Comparison of ENCODE assay signal across 25 cellular contexts in the genomic region with DNA sequence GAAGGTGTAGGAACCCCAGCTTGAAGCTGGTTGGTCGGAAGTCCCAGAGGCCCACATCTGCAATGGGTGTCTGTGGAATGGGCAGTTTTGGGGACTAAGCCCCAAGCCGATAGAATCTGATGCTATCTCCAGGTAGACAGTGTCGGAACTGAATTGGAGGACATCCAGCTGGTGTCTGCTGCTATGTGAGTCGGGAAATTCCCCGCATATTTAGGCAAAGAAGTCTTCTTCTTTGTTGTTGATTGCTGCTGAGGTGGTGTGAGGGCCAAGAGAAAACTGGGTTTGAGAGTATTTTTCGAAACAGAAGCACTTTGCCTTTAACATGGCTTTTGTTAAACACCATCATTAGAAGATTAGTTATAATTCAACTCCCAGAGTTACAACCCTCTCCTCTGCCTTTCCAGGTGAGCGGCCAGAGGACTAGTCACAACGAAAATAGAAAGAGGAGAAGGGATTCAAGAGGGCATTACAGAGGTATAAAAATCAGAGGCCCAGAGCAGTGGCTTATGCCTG.
"Had no signal": no experiment of that assay in that cellular context is flagged by ENCODE, and none has a peak within 500 bp of the region (broad histone marks: within the 10 kb centered on the region; RNA-seq: fewer than 3 reads in every experiment).

No MANE protein-coding gene starts in this region.

- H3K9me3 ChIP-seq: mucosa of descending colon, thyroid gland had no signal

- H3K27me3 Mint-ChIP-seq: activated CD4-positive, alpha-beta T cell treated with anti-CD3 and anti-CD28 coated beads, Interleukin-2, amount 10 ng/mL, durations not matched to agents 7 days and 5 days; activated CD8-positive, alpha-beta memory T cell treated with anti-CD3 and anti-CD28 coated beads, Interleukin-2, amount 10 ng/mL, durations not matched to agents 7 days and 5 days; activated CD8-positive, alpha-beta T cell treated with anti-CD3 and anti-CD28 coated beads for 36 hours; activated naive CD4-positive, alpha-beta T cell treated with anti-CD3 and anti-CD28 coated beads, Interleukin-2, amount 10 ng/mL, durations not matched to agents 7 days and 5 days; dendritic cell treated with granulocyte-macrophage colony-stimulating factor and Interleukin-4, amounts not matched to agents 40 ng/mL and 50 ng/mL, for 4 days; progenitor cell of endocrine pancreas had no signal

- H3K4me1 Mint-ChIP-seq: activated CD4-positive, alpha-beta T cell treated with anti-CD3 and anti-CD28 coated beads, Interleukin-2, amount 10 ng/mL, durations not matched to agents 7 days and 5 days; activated naive CD4-positive, alpha-beta T cell treated with anti-CD3 and anti-CD28 coated beads, Interleukin-2, amount 10 ng/mL, durations not matched to agents 7 days and 5 days; brain had no signal

- H3K36me3 ChIP-seq: neural progenitor cell, thyroid gland had no signal

- H2AFZ ChIP-seq: hepatocyte, neural progenitor cell had no signal

- ATAC-seq: activated CD4-positive, CD25-positive, alpha-beta regulatory T cell treated with anti-CD3 and anti-CD28 coated beads, Interleukin-2, amount 50 U/mL, for 24 hours; activated CD8-positive, alpha-beta memory T cell treated with anti-CD3 and anti-CD28 coated beads, Interleukin-2, amount 10 ng/mL, durations not matched to agents 7 days and 5 days; activated CD8-positive, alpha-beta T cell treated with anti-CD3 and anti-CD28 coated beads for 36 hours; foreskin keratinocyte; left cardiac atrium; mucosa of descending colon; stimulated activated naive CD8-positive, alpha-beta T cell treated with anti-CD3 and anti-CD28 coated beads, Interleukin-15, Interleukin-2, amounts not matched to agents 100 U/mL and 50 U/mL, for 24 hours had no signal

- H3K36me3 Mint-ChIP-seq: neural progenitor cell had no signal

- H3K4me3 ChIP-seq: hepatocyte, mucosa of descending colon, neural progenitor cell, spleen, thyroid gland had no signal

- H3K27me3 ChIP-seq: foreskin keratinocyte, hepatocyte, neural progenitor cell, spleen, thyroid gland had no signal

- H3K27ac Mint-ChIP-seq: activated CD4-positive, alpha-beta T cell treated with anti-CD3 and anti-CD28 coated beads, Interleukin-2, amount 10 ng/mL, durations not matched to agents 7 days and 5 days; activated CD8-positive, alpha-beta memory T cell treated with anti-CD3 and anti-CD28 coated beads, Interleukin-2, amount 10 ng/mL, durations not matched to agents 7 days and 5 days; activated CD8-positive, alpha-beta T cell treated with anti-CD3 and anti-CD28 coated beads for 36 hours; activated naive CD4-positive, alpha-beta T cell treated with anti-CD3 and anti-CD28 coated beads, Interleukin-2, amount 10 ng/mL, durations not matched to agents 7 days and 5 days; brain; dendritic cell treated with granulocyte-macrophage colony-stimulating factor and Interleukin-4, amounts not matched to agents 40 ng/mL and 50 ng/mL, for 4 days; neural progenitor cell; progenitor cell of endocrine pancreas; T-helper 2 cell treated with Interferon-gamma antibody and Interleukin-4, amounts not matched to agents 5 μg/mL and 100 μg/mL, for 36 hours had no signal

- H3K27ac ChIP-seq: foreskin keratinocyte, hepatocyte, neural progenitor cell, spleen, thyroid gland, VCaP had no signal

- DNase-seq: activated CD4-positive, alpha-beta T cell treated with anti-CD3 and anti-CD28 coated beads, Interleukin-2, amount 10 ng/mL, durations not matched to agents 7 days and 5 days; activated CD8-positive, alpha-beta memory T cell treated with anti-CD3 and anti-CD28 coated beads, Interleukin-2, amount 10 ng/mL, durations not matched to agents 7 days and 5 days; activated CD8-positive, alpha-beta T cell treated with anti-CD3 and anti-CD28 coated beads for 36 hours; activated effector memory CD4-positive, alpha-beta T cell treated with anti-CD3 and anti-CD28 coated beads, Interleukin-2, amount 50 U/mL, for 16 hours; activated naive CD4-positive, alpha-beta T cell treated with anti-CD3 and anti-CD28 coated beads, Interleukin-2, amount 10 ng/mL, durations not matched to agents 7 days and 5 days; activated T-cell treated with anti-CD3 and anti-CD28 coated beads for 4 hours; amygdala; effector CD4-positive, alpha-beta T cell; erythroblast; foreskin keratinocyte; left cardiac atrium; mucosa of descending colon; spleen; stimulated activated CD4-positive, alpha-beta T cell treated with anti-CD3 and anti-CD28 coated beads, Interleukin-4, amount 100 ng/mL, for 4 hours; stimulated activated naive CD8-positive, alpha-beta T cell treated with anti-CD3 and anti-CD28 coated beads, Interleukin-15, Interleukin-2, amounts not matched to agents 100 U/mL and 50 U/mL, for 24 hours had no signal

- H3K79me2 ChIP-seq: hepatocyte had no signal

- H3K4me3 Mint-ChIP-seq: activated CD4-positive, alpha-beta T cell treated with anti-CD3 and anti-CD28 coated beads, Interleukin-2, amount 10 ng/mL, durations not matched to agents 7 days and 5 days; activated CD8-positive, alpha-beta memory T cell treated with anti-CD3 and anti-CD28 coated beads, Interleukin-2, amount 10 ng/mL, durations not matched to agents 7 days and 5 days; activated CD8-positive, alpha-beta T cell treated with anti-CD3 and anti-CD28 coated beads for 36 hours; activated naive CD4-positive, alpha-beta T cell treated with anti-CD3 and anti-CD28 coated beads, Interleukin-2, amount 10 ng/mL, durations not matched to agents 7 days and 5 days; brain; dendritic cell treated with granulocyte-macrophage colony-stimulating factor and Interleukin-4, amounts not matched to agents 40 ng/mL and 50 ng/mL, for 4 days; neural progenitor cell; T-helper 2 cell treated with Interferon-gamma antibody and Interleukin-4, amounts not matched to agents 5 μg/mL and 100 μg/mL, for 36 hours had no signal

- H3K4me1 ChIP-seq: neural progenitor cell, spleen, thyroid gland had no signal

- FAIRE-seq: urothelium cell line had no signal

- H3K9ac ChIP-seq: neural progenitor cell had no signal

- H3K9me3 Mint-ChIP-seq: activated CD8-positive, alpha-beta T cell treated with anti-CD3 and anti-CD28 coated beads for 36 hours; activated naive CD4-positive, alpha-beta T cell treated with anti-CD3 and anti-CD28 coated beads, Interleukin-2, amount 10 ng/mL, durations not matched to agents 7 days and 5 days; dendritic cell treated with granulocyte-macrophage colony-stimulating factor and Interleukin-4, amounts not matched to agents 40 ng/mL and 50 ng/mL, for 4 days; neural progenitor cell; T-helper 2 cell treated with Interferon-gamma antibody and Interleukin-4, amounts not matched to agents 5 μg/mL and 100 μg/mL, for 36 hours had no signal

- H3K4me2 ChIP-seq: hepatocyte, neural progenitor cell had no signal
